ENCODE assay signal across 19 cellular contexts in the genomic region with DNA sequence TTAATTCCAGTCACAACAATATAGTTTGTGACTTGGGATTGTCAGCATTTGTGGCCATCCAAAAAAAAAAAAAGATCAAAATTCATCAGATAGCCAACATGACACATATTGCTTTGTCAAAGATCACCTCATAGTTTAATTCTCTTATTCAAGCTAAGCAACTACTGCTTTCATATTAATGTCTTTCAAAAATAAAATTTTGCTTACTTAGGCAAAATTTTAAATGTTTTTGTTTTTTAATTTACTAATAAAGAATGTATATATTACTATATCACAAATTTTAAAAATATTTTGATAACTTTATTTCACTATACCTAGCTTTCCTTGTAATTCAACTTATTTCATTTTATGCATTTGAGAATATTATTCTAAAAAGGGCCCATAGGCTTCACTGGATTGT. TPM values are rescaled to one million over a fixed set of nuclear protein-coding genes. Genes with fewer than 3 reads are reported as not detected.
DNase-seq lines count a peak whose midpoint lies in the region; ATAC-seq, FAIRE-seq and TF ChIP-seq lines count a peak whose summit lies in the region.
"Had no signal": no experiment of that assay in that cellular context is flagged by ENCODE, and none has a peak within 500 bp of the region (broad histone marks: within the 10 kb centered on the region; RNA-seq: fewer than 3 reads in every experiment).

No MANE protein-coding gene starts in this region.

- peaks cover 6% of the 10 kb centered on the region for H3K79me1 ChIP-seq in mesenchymal stem cell (replicated peaks; ENCODE audit: low read length, poor library complexity, severe bottlenecking)

- H3K36me3 ChIP-seq in GM23248 (ENCODE audit: low read depth) = no peaks in the 10 kb centered on the region; the same call in 1 of the 2 replicates
- peaks cover 4 to 21% of the 10 kb centered on the region in 2 experiments for H3K36me3 ChIP-seq in mesenchymal stem cell (ENCODE audit: control insufficient read depth in 1 of 2, insufficient read depth in 2 of 2, low read depth in 1 of 2, low read length in 2 of 2)
- no peaks in the 10 kb centered on the region for H3K36me3 ChIP-seq in neural progenitor cell
- H3K36me3 ChIP-seq: BE2C had no signal

- no peak overlapping the region for H3K4ac ChIP-seq in mesenchymal stem cell (ENCODE audit: low read depth in 1 of 2, low read length in 2 of 2)

- no peak overlapping the region for H3K27ac Mint-ChIP-seq in neural progenitor cell
- H3K27ac Mint-ChIP-seq: CD4-positive, alpha-beta memory T cell had no signal

- H3K27me3 ChIP-seq in GM23248 (replicated peaks; ENCODE audit: insufficient read depth) (no peaks in the 10 kb centered on the region), mesenchymal stem cell (ENCODE audit: control insufficient read depth in 1 of 2, insufficient read depth in 1 of 2, low read length in 2 of 2) (no peaks in the 10 kb centered on the region), neural progenitor cell (peaks cover 34% of the 10 kb centered on the region)
- H3K27me3 ChIP-seq: BE2C had no signal

- no peak overlapping the region for H3K18ac ChIP-seq in mesenchymal stem cell (ENCODE audit: low read depth in 1 of 2, low read length in 2 of 2)

- H3K79me2 ChIP-seq in GM23248 (ENCODE audit: insufficient read depth) (peaks cover 18% of the 10 kb centered on the region), neural progenitor cell (ENCODE audit: low read depth) (no peaks in the 10 kb centered on the region)

- H2BK5ac ChIP-seq in mesenchymal stem cell (ENCODE audit: low read depth, low read length, poor library complexity, severe bottlenecking) = no peak overlapping the region

- H3K4me1 ChIP-seq in GM23248 (ENCODE audit: insufficient read depth) (peaks cover 17% of the 10 kb centered on the region), mesenchymal stem cell (ENCODE audit: control insufficient read depth, insufficient read depth, low read depth, low read length) (peaks cover 1% of the 10 kb centered on the region), neural progenitor cell (no peaks in the 10 kb centered on the region)
- H3K4me1 ChIP-seq: BE2C had no signal

- peaks cover under 1% of the 10 kb centered on the region for H3K4me1 Mint-ChIP-seq in neural progenitor cell

- no peaks in the 10 kb centered on the region for H3K36me3 Mint-ChIP-seq in neural progenitor cell
- H3K36me3 Mint-ChIP-seq: CD4-positive, alpha-beta memory T cell had no signal

- no peak overlapping the region for H4K91ac ChIP-seq in mesenchymal stem cell (ENCODE audit: low read length)

- in situ Hi-C loops in GM23248 (cut with MboI) = no loop called here

- no peak for DNase-seq in GM23248
- no peak for DNase-seq in mesenchymal stem cell
- no peak for DNase-seq in NCI-H2029 treated with DMSO at 0.1 percent for 48 hours (lab: John Stamatoyannopoulos, UW)
- no peak for DNase-seq in neural progenitor cell (ENCODE audit: low spot score)
- DNase-seq: 8988T; BE2C; CD4-positive, alpha-beta memory T cell; COR-L47; DMS153; DMS79 treated with DMSO at 0.1 percent for 48 hours; GDM1 had no signal

- no peak overlapping the region for H3K4me3 ChIP-seq in GM23248
- no peak overlapping the region for H3K4me3 ChIP-seq in mesenchymal stem cell (ENCODE audit: insufficient read depth in 1 of 2, low read depth in 1 of 2, low read length in 2 of 2)
- H3K4me3 ChIP-seq in neural progenitor cell = no peak overlapping the region

- H2AFZ ChIP-seq in GM23248 (no peak overlapping the region), mesenchymal stem cell (ENCODE audit: low read depth, low read length) (no peak overlapping the region), neural progenitor cell (replicated peaks) (no peak overlapping the region)

- no peak overlapping the region for H3K23ac ChIP-seq in mesenchymal stem cell (ENCODE audit: low read length in 2 of 2)

- no peak overlapping the region for H2BK12ac ChIP-seq in mesenchymal stem cell (ENCODE audit: low read length in 2 of 2)

- H2BK15ac ChIP-seq in mesenchymal stem cell (ENCODE audit: low read depth, poor library complexity, severe bottlenecking) = no peak overlapping the region

- H3K4me3 Mint-ChIP-seq in neural progenitor cell = no peak overlapping the region
- H3K4me3 Mint-ChIP-seq: CD4-positive, alpha-beta memory T cell; HFFc6 had no signal

- H3K9me2 ChIP-seq in GM23248 (ENCODE audit: insufficient read depth) = no peaks in the 10 kb centered on the region

- H3K9ac ChIP-seq in GM23248 (no peak overlapping the region), mesenchymal stem cell (ENCODE audit: low read length) (peak overlapping the region; percentile 52), neural progenitor cell (no peak overlapping the region)

- FAIRE-seq in A204.1 (lab: Jason Lieb, UNC) (peak; percentile 23), colon (lab: Jason Lieb, UNC) (peak; percentile 57)
- FAIRE-seq: D721Med, GM12892 had no signal

- H3K27ac ChIP-seq in GM23248 = peak overlapping the region; percentile 34; the same call in 1 of the 2 replicates
- no peak overlapping the region for H3K27ac ChIP-seq in mesenchymal stem cell (ENCODE audit: low read length, poor library complexity, severe bottlenecking)
- no peak overlapping the region for H3K27ac ChIP-seq in neural progenitor cell
- H3K27ac ChIP-seq: C4-2B, HL-60 had no signal

- no peak overlapping the region for H2BK120ac ChIP-seq in mesenchymal stem cell (ENCODE audit: low read depth, low read length)

- no peak for TF ChIP-seq CTCF in neural progenitor cell (IDR thresholded peaks at IDR 0.05)

- H4K8ac ChIP-seq in mesenchymal stem cell (ENCODE audit: low read length) = no peak overlapping the region

- H3K9me3 ChIP-seq in GM23248 (ENCODE audit: low read depth) (no peaks in the 10 kb centered on the region), mesenchymal stem cell (ENCODE audit: control insufficient read depth, low read length) (peaks cover 21% of the 10 kb centered on the region), neural progenitor cell (ENCODE audit: low read depth) (no peaks in the 10 kb centered on the region)
- H3K9me3 ChIP-seq: BE2C had no signal

- H3K4me2 ChIP-seq in GM23248 (ENCODE audit: unreplicated experiment) (no peak overlapping the region), mesenchymal stem cell (ENCODE audit: low read length, poor library complexity, severe bottlenecking) (no peak overlapping the region), neural progenitor cell (no peak overlapping the region)

- H4K20me1 ChIP-seq in GM23248 (ENCODE audit: insufficient read depth) = no peaks in the 10 kb centered on the region
- no peaks in the 10 kb centered on the region for H4K20me1 ChIP-seq in neural progenitor cell (ENCODE audit: low read depth)

- no peak overlapping the region for H2AK5ac ChIP-seq in mesenchymal stem cell (ENCODE audit: low read length, severe bottlenecking)

- H3F3A ChIP-seq in GM23248 (ENCODE audit: insufficient read depth) (peaks cover 6% of the 10 kb centered on the region; the same call in 1 of the 2 replicates), neural progenitor cell (ENCODE audit: low read depth) (no peaks in the 10 kb centered on the region)

- no peak for ATAC-seq in HG03097 (IDR thresholded peaks at IDR 0.05; ENCODE audit: low FRiP score, unreplicated experiment)

- peaks cover 6% of the 10 kb centered on the region for H3K9me3 Mint-ChIP-seq in neural progenitor cell

- H3K14ac ChIP-seq in mesenchymal stem cell (ENCODE audit: low read length in 2 of 2) = no peak overlapping the region

- peaks cover 16% of the 10 kb centered on the region for H3K27me3 Mint-ChIP-seq in neural progenitor cell (ENCODE audit: insufficient read depth, low read depth)

RNA-seq across cellular contexts. Expression of a gene that starts 6.2 kb away (rescaled TPM):
- total RNA-seq in GM23248 (2014; rRNA removed; shearing (Covaris generic)) = 264 and 293 TPM in 2 replicates
- polyA plus RNA-seq in GM23248 (2016; fragmentation: Nextera tagmentation; extraction: Ambion mirVana) = 201 and 205 TPM in 2 replicates
- 234 TPM for polyA plus RNA-seq in mesenchymal stem cell (2013, experiment 1 of 2)
- 238 TPM for polyA plus RNA-seq in mesenchymal stem cell (2013, experiment 2 of 2)
- total RNA-seq in neural progenitor cell (ENCODE audit: low replicate concordance) = not detected in 2 replicates

Comparison
In these comparisons a context has a peak if more than half of its experiments do, and no peak if none do; other contexts are left out.
1. RNA of a gene that starts 6.2 kb away (total RNA-seq): 264 to 293 TPM in GM23248; not detected in neural progenitor cell; every median in the first group is over 100 times any median in the second.